Comparison of ENCODE assay signal across 8 cellular contexts in genomic region chr10:50604049-50604640, GRCh38. TPM values are rescaled to one million over a fixed set of nuclear protein-coding genes. Genes with fewer than 3 reads are reported as not detected.
A peak's percentile ranks its signal among the peaks of the same experiment; 100 is the strongest.
DNase-seq lines count a peak whose midpoint lies in the region; ATAC-seq, FAIRE-seq and TF ChIP-seq lines count a peak whose summit lies in the region.

No MANE protein-coding gene starts in this region.

- ATAC-seq in GM21367 (IDR thresholded peaks at IDR 0.05; ENCODE audit: unreplicated experiment) (peak; percentile 69), memory B cell (ENCODE audit: low read depth) (peak; percentile 79)
- ATAC-seq in activated CD8-positive, alpha-beta T cell treated with anti-CD3 and anti-CD28 coated beads for 36 hours, result peak; percentile 65

- no peak for FAIRE-seq in urothelium cell line (lab: Jason Lieb, UNC)

- intact Hi-C loops in activated CD8-positive, alpha-beta T cell treated with anti-CD3 and anti-CD28 coated beads for 36 hours (cut with micrococcal nuclease), result no loop called here

- peak overlapping the region; percentile 35 for H3K4me3 Mint-ChIP-seq in activated CD8-positive, alpha-beta T cell treated with anti-CD3 and anti-CD28 coated beads for 36 hours
- H3K4me3 Mint-ChIP-seq in memory B cell, result peak overlapping the region; percentile 46

- H3K36me3 Mint-ChIP-seq in activated CD8-positive, alpha-beta T cell treated with anti-CD3 and anti-CD28 coated beads for 36 hours (ENCODE audit: low read depth), result no peaks in the 10 kb centered on the region
- peaks cover 12% of the 10 kb centered on the region for H3K36me3 Mint-ChIP-seq in memory B cell

- CTCF ChIA-PET in activated CD8-positive, alpha-beta T cell treated with anti-CD3 and anti-CD28 coated beads for 36 hours (lab: Charles Lee), result interaction anchor here (1.5 kb wide), 1 partner anchor 10 kb away, joined by 4 read pairs; no protein-coding TSS in a partner anchor

- TF ChIP-seq CTCF in activated CD8-positive, alpha-beta T cell treated with anti-CD3 and anti-CD28 coated beads for 36 hours (IDR thresholded peaks at IDR 0.05), result no peak

- H3K27ac Mint-ChIP-seq in activated CD8-positive, alpha-beta T cell treated with anti-CD3 and anti-CD28 coated beads for 36 hours, result no peak overlapping the region
- H3K27ac Mint-ChIP-seq in memory B cell, result no peak overlapping the region

- DNase-seq in DMS 273 (lab: John Stamatoyannopoulos, UW; ENCODE audit: unreplicated experiment) (peak; percentile 77), memory B cell (ENCODE audit: low spot score in 2 of 2) (no peak), OCI-M2 (lab: John Stamatoyannopoulos, UW; ENCODE audit: unreplicated experiment) (no peak), COLO668 (lab: John Stamatoyannopoulos, UW; ENCODE audit: unreplicated experiment) (no peak), urothelium cell line (ENCODE audit: low spot score) (no peak)
- no peak for DNase-seq in activated CD8-positive, alpha-beta T cell treated with anti-CD3 and anti-CD28 coated beads for 36 hours

- H3K27ac ChIP-seq in KOPT-K1 (ENCODE audit: low read depth, low read length, poor library complexity, severe bottlenecking), result peak overlapping the region; percentile 47

- H3K4me1 Mint-ChIP-seq in activated CD8-positive, alpha-beta T cell treated with anti-CD3 and anti-CD28 coated beads for 36 hours (ENCODE audit: low read depth), result peaks cover 51% of the 10 kb centered on the region
- H3K4me1 Mint-ChIP-seq in memory B cell, result peaks cover 43% of the 10 kb centered on the region

- H3K9me3 Mint-ChIP-seq in activated CD8-positive, alpha-beta T cell treated with anti-CD3 and anti-CD28 coated beads for 36 hours, result no peaks in the 10 kb centered on the region
- no peaks in the 10 kb centered on the region for H3K9me3 Mint-ChIP-seq in memory B cell

- H3K36me3 ChIP-seq in KOPT-K1 (ENCODE audit: insufficient read depth, low read length), result no peaks in the 10 kb centered on the region

- H3K9me3 ChIP-seq in KOPT-K1 (ENCODE audit: insufficient read depth, low read length, poor library complexity, severe bottlenecking), result no peaks in the 10 kb centered on the region

- H3K27me3 Mint-ChIP-seq in activated CD8-positive, alpha-beta T cell treated with anti-CD3 and anti-CD28 coated beads for 36 hours, result no peaks in the 10 kb centered on the region
- no peaks in the 10 kb centered on the region for H3K27me3 Mint-ChIP-seq in memory B cell

- POLR2A ChIA-PET in activated CD8-positive, alpha-beta T cell treated with anti-CD3 and anti-CD28 coated beads for 36 hours (lab: Charles Lee), result no interaction called here

RNA-seq across cellular contexts. Expression of gene SGMS1, which starts 19.6 kb away (rescaled TPM):
- 10 to 100 TPM in 1 of 2 experiments, 1 to 10 TPM in 1; 9.0 to 10.6 TPM for total RNA-seq in activated CD8-positive, alpha-beta T cell treated with anti-CD3 and anti-CD28 coated beads for 36 hours
